Comparison of ENCODE assay signal across 19 cellular contexts in genomic region chr17:30296499-30297038, GRCh38. TPM values are rescaled to one million over a fixed set of nuclear protein-coding genes. Genes with fewer than 3 reads are reported as not detected.
A peak's percentile ranks its signal among the peaks of the same experiment; 100 is the strongest.
DNase-seq lines count a peak whose midpoint lies in the region; ATAC-seq and TF ChIP-seq lines count a peak whose summit lies in the region.
"Had no signal": no experiment of that assay in that cellular context is flagged by ENCODE, and none has a peak within 500 bp of the region (broad histone marks: within the 10 kb centered on the region; RNA-seq: fewer than 3 reads in every experiment).

No MANE protein-coding gene starts in this region.

- intact Hi-C loops in CD14-positive monocyte (cut with micrococcal nuclease): loop anchor here in 1 of 2 donors (10.0 kb wide), 1 partner anchor 88 kb away; no protein-coding TSS in a partner anchor

- peak overlapping the region in 1 of 7 donors; percentile 16 for H3K27ac Mint-ChIP-seq in CD14-positive monocyte
- H3K27ac Mint-ChIP-seq: CD8-positive, alpha-beta T cell; HFFc6 had no signal

- H3K9me3 Mint-ChIP-seq in CD14-positive monocyte: peaks cover 0 to 4% (median 0%) of the 10 kb centered on the region in 7 donors

- H3K36me3 Mint-ChIP-seq in CD14-positive monocyte: no peaks in the 10 kb centered on the region
- H3K36me3 Mint-ChIP-seq: CD8-positive, alpha-beta T cell had no signal

- peaks cover 0 to 9% (median 4%) of the 10 kb centered on the region in 3 donors for H3K27me3 Mint-ChIP-seq in CD14-positive monocyte (ENCODE audit: low read depth in 3 of 3)

- in situ Hi-C loops in SK-MEL-5 (cut with HindIII; ENCODE audit: low pct_unique_long_range_greater_than_20kb, low sequenced_read_pairs): no loop called here

- TF ChIP-seq POLR2A in erythroblast (IDR thresholded peaks at IDR 0.05; ENCODE audit: low read length): no peak

- no peak overlapping the region for H3K4me3 Mint-ChIP-seq in CD14-positive monocyte
- H3K4me3 Mint-ChIP-seq: CD8-positive, alpha-beta T cell; HFFc6 had no signal

- no peak for TF ChIP-seq CTCF in CD14-positive monocyte (IDR thresholded peaks at IDR 0.05)

- DNase-seq in CD14-positive monocyte (ENCODE audit: low spot score): peak; percentile 48
- peak; percentile 51 for DNase-seq in M059J (ENCODE audit: low read depth)
- DNase-seq in SK-MEL-5 (ENCODE audit: low read depth, low spot score): peak; percentile 11
- peak; percentile 6 to 56 for DNase-seq in erythroblast (lab: John Stamatoyannopoulos, UW)
- no peak for DNase-seq in amniotic stem cell (lab: John Stamatoyannopoulos, UW)
- no peak for DNase-seq in NCI-H345 (lab: John Stamatoyannopoulos, UW)
- DNase-seq: 8988T; CD8-positive, alpha-beta T cell; DMS79 treated with DMSO at 0.1 percent for 48 hours; HFFc6; IMR-90; NCI-H1092 treated with DMSO at 0.1 percent for 48 hours; NCI-H2081 treated with DMSO at 0.1 percent for 48 hours; NCI-H2227 treated with DMSO at 0.1 percent for 48 hours; NCI-H526 had no signal

- no peak for ATAC-seq in GM18517 (IDR thresholded peaks at IDR 0.05; ENCODE audit: unreplicated experiment)
- ATAC-seq in GM18519 (IDR thresholded peaks at IDR 0.05; ENCODE audit: low FRiP score, unreplicated experiment): no peak
- ATAC-seq: CD8-positive, alpha-beta T cell had no signal

- peaks cover 13% of the 10 kb centered on the region for H3K4me1 Mint-ChIP-seq in CD14-positive monocyte

RNA-seq across cellular contexts. Expression of gene BLMH, which starts 4.8 kb away (rescaled TPM):
- 10 to 100 TPM; 10.4 to 10.8 TPM for polyA plus RNA-seq in CD14-positive monocyte
- 18.9 and 33.6 TPM in 2 replicates for total RNA-seq in M059J (2014; rRNA removed; shearing (Covaris generic))
- 24.0 and 25.8 TPM in 2 replicates for total RNA-seq in SK-MEL-5 (2014; rRNA removed; shearing (Covaris generic))
- 36.4 and 39.6 TPM in 2 replicates for polyA plus RNA-seq in SK-MEL-5 (2015; cell fraction: cytosol; rRNA removed)
- polyA plus RNA-seq in SK-MEL-5 (2015; cell fraction: nucleus; rRNA removed): 36.3 and 49.8 TPM in 2 replicates

RNA-seq across cellular contexts. Expression of gene TMIGD1, which starts 37.3 kb away (rescaled TPM):
- not detected for polyA plus RNA-seq in CD14-positive monocyte
- total RNA-seq in M059J (2014; rRNA removed; shearing (Covaris generic)): not detected in 2 replicates
- not detected in 2 replicates for total RNA-seq in SK-MEL-5 (2014; rRNA removed; shearing (Covaris generic))
- not detected in 2 replicates for polyA plus RNA-seq in SK-MEL-5 (2015; cell fraction: cytosol; rRNA removed)
- not detected in 2 replicates for polyA plus RNA-seq in SK-MEL-5 (2015; cell fraction: nucleus; rRNA removed)
- total RNA-seq: CD8-positive, alpha-beta T cell; HFFc6; IMR-90; LHCN-M2 had no signal
- polyA plus RNA-seq: BJ, IMR-90 had no signal

Comparison
In these comparisons a context has a peak if more than half of its experiments do, and no peak if none do; other contexts are left out.
1. DNase-seq: peak in CD14-positive monocyte (single experiment), M059J (single experiment), SK-MEL-5 (single experiment) and erythroblast (2 of 2); none in amniotic stem cell (single experiment) and NCI-H345 (single experiment).